13 cellular contexts compared by ENCODE assay signal in the genomic region with DNA sequence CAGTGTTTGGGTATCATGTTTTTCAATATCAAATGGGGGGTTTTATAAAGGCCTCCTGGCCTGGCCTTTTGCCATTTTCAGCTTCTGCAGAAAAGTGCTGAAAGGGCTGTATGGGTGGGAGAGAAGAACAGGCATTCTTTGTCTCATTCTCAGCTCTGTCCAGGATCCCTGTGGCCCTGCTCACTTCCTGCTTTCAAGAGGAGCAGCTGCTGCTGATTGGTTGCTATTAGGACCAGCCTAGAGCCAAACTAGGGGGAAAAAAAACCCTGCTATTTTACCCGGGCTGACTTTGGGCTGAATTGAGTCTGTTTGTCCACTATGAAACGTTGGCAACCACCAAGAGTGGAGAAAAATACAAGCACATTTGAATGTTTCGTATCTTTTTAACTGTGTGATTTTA.
DNase-seq lines count a peak whose midpoint lies in the region; ATAC-seq and FAIRE-seq lines count a peak whose summit lies in the region.
"Had no signal": no experiment of that assay in that cellular context is flagged by ENCODE, and none has a peak within 500 bp of the region (broad histone marks: within the 10 kb centered on the region; RNA-seq: fewer than 3 reads in every experiment).

No MANE protein-coding gene starts in this region.

- DNase-seq in GM19239 (ENCODE audit: insufficient read length, low spot score): no peak
- peak; percentile 52 for DNase-seq in RPMI8226
- peak; percentile 75 for DNase-seq in globus pallidus (ENCODE audit: low spot score)
- peak; percentile 78 for DNase-seq in pons (ENCODE audit: low spot score)
- DNase-seq: activated T-cell treated with anti-CD3 and anti-CD28 coated beads, Interleukin-2, amount 50 U/mL, for 48 hours; esophagus squamous epithelium; stimulated activated CD4-positive, alpha-beta T cell treated with anti-CD3 and anti-CD28 coated beads, Interleukin-2, amount 100 ng/mL, for 24 hours; stomach had no signal

- peak; percentile 8 for FAIRE-seq in GM19239 (lab: Jason Lieb, UNC)
- FAIRE-seq: RCC 7860 had no signal

- ATAC-seq in HG03378 (IDR thresholded peaks at IDR 0.05; ENCODE audit: unreplicated experiment) (no peak), HG02884 (IDR thresholded peaks at IDR 0.05; ENCODE audit: unreplicated experiment) (no peak), HG02970 (IDR thresholded peaks at IDR 0.05; ENCODE audit: low FRiP score, unreplicated experiment) (no peak), HG02610 (IDR thresholded peaks at IDR 0.05; ENCODE audit: unreplicated experiment) (no peak)
